Comparison of ENCODE assay signal across 1 cellular context in the genomic region with DNA sequence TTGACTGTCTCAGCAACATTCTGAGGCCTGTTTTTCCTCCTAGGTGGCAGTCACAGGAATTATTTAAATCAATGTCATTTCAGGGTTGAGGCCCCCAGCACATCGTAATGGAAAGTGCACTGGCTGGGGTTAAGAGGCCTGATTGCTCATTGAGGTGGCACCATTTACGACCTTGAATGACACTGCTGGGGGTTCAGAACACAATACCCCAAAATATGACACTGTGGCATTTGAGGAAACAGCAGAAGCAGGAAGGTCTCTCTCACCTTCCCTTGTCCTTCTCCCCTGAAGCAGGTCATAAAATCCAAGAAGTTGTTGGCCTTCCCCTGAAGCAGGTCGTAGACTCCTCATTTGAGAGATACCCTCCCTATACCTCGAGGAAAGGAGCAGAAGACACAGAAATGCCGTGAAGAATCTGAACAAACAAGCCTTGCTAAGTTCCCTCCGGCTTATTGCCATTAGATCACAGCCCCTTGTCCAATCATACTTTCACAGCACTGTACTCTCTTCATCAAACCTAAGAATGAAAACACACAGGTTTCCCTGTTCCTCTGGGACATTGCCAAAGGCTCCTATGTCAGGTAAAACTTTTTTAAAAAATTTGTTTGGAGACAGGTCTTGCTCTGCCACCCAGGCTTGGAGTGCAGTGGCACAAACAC.
A peak's percentile ranks its signal among the peaks of the same experiment; 100 is the strongest.
TF ChIP-seq lines count a peak whose summit lies in the region.

No MANE protein-coding gene starts in this region.

TF ChIP-seq in GM12878, 131 proteins besides CTCF, POLR2A, EP300 and RAD21 (continued from another document and continues in another):
- no peak; the same call in 1 of the 2 replicates for TF ChIP-seq ATF7 (IDR thresholded peaks at IDR 0.05; ENCODE audit: low read depth)
- TF ChIP-seq SIN3A (IDR thresholded peaks at IDR 0.05; ENCODE audit: low read depth, low read length) = no peak
- no peak for TF ChIP-seq CEBPB (IDR thresholded peaks at IDR 0.05; ENCODE audit: borderline replicate concordance in 1 of 2, low read depth in 2 of 2, low read length in 2 of 2)
- no peak for TF ChIP-seq E2F4 (IDR thresholded peaks at IDR 0.05; ENCODE audit: low read depth, low read length)
- TF ChIP-seq, protein P1, sequence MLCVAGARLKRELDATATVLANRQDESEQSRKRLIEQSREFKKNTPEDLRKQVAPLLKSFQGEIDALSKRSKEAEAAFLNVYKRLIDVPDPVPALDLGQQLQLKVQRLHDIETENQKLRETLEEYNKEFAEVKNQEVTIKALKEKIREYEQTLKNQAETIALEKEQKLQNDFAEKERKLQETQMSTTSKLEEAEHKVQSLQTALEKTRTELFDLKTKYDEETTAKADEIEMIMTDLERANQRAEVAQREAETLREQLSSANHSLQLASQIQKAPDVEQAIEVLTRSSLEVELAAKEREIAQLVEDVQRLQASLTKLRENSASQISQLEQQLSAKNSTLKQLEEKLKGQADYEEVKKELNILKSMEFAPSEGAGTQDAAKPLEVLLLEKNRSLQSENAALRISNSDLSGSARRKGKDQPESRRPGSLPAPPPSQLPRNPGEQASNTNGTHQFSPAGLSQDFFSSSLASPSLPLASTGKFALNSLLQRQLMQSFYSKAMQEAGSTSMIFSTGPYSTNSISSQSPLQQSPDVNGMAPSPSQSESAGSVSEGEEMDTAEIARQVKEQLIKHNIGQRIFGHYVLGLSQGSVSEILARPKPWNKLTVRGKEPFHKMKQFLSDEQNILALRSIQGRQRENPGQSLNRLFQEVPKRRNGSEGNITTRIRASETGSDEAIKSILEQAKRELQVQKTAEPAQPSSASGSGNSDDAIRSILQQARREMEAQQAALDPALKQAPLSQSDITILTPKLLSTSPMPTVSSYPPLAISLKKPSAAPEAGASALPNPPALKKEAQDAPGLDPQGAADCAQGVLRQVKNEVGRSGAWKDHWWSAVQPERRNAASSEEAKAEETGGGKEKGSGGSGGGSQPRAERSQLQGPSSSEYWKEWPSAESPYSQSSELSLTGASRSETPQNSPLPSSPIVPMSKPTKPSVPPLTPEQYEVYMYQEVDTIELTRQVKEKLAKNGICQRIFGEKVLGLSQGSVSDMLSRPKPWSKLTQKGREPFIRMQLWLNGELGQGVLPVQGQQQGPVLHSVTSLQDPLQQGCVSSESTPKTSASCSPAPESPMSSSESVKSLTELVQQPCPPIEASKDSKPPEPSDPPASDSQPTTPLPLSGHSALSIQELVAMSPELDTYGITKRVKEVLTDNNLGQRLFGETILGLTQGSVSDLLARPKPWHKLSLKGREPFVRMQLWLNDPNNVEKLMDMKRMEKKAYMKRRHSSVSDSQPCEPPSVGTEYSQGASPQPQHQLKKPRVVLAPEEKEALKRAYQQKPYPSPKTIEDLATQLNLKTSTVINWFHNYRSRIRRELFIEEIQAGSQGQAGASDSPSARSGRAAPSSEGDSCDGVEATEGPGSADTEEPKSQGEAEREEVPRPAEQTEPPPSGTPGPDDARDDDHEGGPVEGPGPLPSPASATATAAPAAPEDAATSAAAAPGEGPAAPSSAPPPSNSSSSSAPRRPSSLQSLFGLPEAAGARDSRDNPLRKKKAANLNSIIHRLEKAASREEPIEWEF (IDR thresholded peaks at IDR 0.05; ENCODE audit: insufficient replicate concordance, low read depth, low read length) = no peak
- no peak; the same call in 1 of the 2 replicates for TF ChIP-seq NR2F1 (conservative IDR thresholded peaks at IDR 0.05)
- TF ChIP-seq POLR2AphosphoS2 (IDR thresholded peaks at IDR 0.05; ENCODE audit: low read depth, low read length) = no peak
- no peak for TF ChIP-seq SREBF1 (IDR thresholded peaks at IDR 0.05; ENCODE audit: low read length)
- no peak for TF ChIP-seq ZNF217 (IDR thresholded peaks at IDR 0.05)
- TF ChIP-seq, protein P2, sequence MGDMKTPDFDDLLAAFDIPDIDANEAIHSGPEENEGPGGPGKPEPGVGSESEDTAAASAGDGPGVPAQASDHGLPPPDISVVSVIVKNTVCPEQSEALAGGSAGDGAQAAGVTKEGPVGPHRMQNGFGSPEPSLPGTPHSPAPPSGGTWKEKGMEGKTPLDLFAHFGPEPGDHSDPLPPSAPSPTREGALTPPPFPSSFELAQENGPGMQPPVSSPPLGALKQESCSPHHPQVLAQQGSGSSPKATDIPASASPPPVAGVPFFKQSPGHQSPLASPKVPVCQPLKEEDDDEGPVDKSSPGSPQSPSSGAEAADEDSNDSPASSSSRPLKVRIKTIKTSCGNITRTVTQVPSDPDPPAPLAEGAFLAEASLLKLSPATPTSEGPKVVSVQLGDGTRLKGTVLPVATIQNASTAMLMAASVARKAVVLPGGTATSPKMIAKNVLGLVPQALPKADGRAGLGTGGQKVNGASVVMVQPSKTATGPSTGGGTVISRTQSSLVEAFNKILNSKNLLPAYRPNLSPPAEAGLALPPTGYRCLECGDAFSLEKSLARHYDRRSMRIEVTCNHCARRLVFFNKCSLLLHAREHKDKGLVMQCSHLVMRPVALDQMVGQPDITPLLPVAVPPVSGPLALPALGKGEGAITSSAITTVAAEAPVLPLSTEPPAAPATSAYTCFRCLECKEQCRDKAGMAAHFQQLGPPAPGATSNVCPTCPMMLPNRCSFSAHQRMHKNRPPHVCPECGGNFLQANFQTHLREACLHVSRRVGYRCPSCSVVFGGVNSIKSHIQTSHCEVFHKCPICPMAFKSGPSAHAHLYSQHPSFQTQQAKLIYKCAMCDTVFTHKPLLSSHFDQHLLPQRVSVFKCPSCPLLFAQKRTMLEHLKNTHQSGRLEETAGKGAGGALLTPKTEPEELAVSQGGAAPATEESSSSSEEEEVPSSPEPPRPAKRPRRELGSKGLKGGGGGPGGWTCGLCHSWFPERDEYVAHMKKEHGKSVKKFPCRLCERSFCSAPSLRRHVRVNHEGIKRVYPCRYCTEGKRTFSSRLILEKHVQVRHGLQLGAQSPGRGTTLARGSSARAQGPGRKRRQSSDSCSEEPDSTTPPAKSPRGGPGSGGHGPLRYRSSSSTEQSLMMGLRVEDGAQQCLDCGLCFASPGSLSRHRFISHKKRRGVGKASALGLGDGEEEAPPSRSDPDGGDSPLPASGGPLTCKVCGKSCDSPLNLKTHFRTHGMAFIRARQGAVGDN (IDR thresholded peaks at IDR 0.05) = peak; percentile 56; the same call in 1 of the 2 replicates
- no peak for TF ChIP-seq MAX (IDR thresholded peaks at IDR 0.05; ENCODE audit: low read depth, low read length)
- TF ChIP-seq PML (IDR thresholded peaks at IDR 0.05; ENCODE audit: low read length) = no peak
- 0 out of 2 replicates have a peak, but pooled peaks have one; percentile 12 for TF ChIP-seq HDGF (IDR thresholded peaks at IDR 0.05)
- TF ChIP-seq SMC3 (IDR thresholded peaks at IDR 0.05; ENCODE audit: borderline replicate concordance, low read length) = peak; percentile 3; the same call in 1 of the 2 replicates
- TF ChIP-seq SMARCA5 (IDR thresholded peaks at IDR 0.05) = no peak
- TF ChIP-seq SMAD1 (IDR thresholded peaks at IDR 0.05; ENCODE audit: low read depth, partially characterized antibody) = no peak
- no peak for TF ChIP-seq NR2C1 (IDR thresholded peaks at IDR 0.05)
- TF ChIP-seq CREM (IDR thresholded peaks at IDR 0.05; ENCODE audit: low read depth) = no peak
- TF ChIP-seq NRF1 (conservative IDR thresholded peaks at IDR 0.05; ENCODE audit: low read depth, low read length) = no peak
- TF ChIP-seq, protein P3, sequence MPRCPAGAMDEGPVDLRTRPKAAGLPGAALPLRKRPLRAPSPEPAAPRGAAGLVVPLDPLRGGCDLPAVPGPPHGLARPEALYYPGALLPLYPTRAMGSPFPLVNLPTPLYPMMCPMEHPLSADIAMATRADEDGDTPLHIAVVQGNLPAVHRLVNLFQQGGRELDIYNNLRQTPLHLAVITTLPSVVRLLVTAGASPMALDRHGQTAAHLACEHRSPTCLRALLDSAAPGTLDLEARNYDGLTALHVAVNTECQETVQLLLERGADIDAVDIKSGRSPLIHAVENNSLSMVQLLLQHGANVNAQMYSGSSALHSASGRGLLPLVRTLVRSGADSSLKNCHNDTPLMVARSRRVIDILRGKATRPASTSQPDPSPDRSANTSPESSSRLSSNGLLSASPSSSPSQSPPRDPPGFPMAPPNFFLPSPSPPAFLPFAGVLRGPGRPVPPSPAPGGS (IDR thresholded peaks at IDR 0.05; ENCODE audit: borderline replicate concordance, insufficient read depth, low read depth, low read length, poor library complexity, severe bottlenecking) = no peak
- 0 out of 4 replicates have a peak, but pooled peaks of 1 of the 2 experiments have one; percentile 5 for TF ChIP-seq IKZF2 (IDR thresholded peaks at IDR 0.05)
- no peak for TF ChIP-seq BMI1 (IDR thresholded peaks at IDR 0.05; ENCODE audit: borderline replicate concordance)
- TF ChIP-seq CBFB (IDR thresholded peaks at IDR 0.05; ENCODE audit: low read depth) = no peak
- 0 out of 2 replicates have a peak, but pooled peaks have one; percentile 40 for TF ChIP-seq ZBED1 (IDR thresholded peaks at IDR 0.05; ENCODE audit: borderline replicate concordance)
- no peak for TF ChIP-seq RB1 (IDR thresholded peaks at IDR 0.05; ENCODE audit: borderline replicate concordance)
- TF ChIP-seq, protein P4, sequence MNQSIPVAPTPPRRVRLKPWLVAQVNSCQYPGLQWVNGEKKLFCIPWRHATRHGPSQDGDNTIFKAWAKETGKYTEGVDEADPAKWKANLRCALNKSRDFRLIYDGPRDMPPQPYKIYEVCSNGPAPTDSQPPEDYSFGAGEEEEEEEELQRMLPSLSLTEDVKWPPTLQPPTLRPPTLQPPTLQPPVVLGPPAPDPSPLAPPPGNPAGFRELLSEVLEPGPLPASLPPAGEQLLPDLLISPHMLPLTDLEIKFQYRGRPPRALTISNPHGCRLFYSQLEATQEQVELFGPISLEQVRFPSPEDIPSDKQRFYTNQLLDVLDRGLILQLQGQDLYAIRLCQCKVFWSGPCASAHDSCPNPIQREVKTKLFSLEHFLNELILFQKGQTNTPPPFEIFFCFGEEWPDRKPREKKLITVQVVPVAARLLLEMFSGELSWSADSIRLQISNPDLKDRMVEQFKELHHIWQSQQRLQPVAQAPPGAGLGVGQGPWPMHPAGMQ (IDR thresholded peaks at IDR 0.05; ENCODE audit: borderline replicate concordance) = no peak
- no peak for TF ChIP-seq HDAC2 (IDR thresholded peaks at IDR 0.05)
- TF ChIP-seq MYB (IDR thresholded peaks at IDR 0.05; ENCODE audit: borderline replicate concordance, low read depth, low read length) = no peak
- TF ChIP-seq, protein P5, sequence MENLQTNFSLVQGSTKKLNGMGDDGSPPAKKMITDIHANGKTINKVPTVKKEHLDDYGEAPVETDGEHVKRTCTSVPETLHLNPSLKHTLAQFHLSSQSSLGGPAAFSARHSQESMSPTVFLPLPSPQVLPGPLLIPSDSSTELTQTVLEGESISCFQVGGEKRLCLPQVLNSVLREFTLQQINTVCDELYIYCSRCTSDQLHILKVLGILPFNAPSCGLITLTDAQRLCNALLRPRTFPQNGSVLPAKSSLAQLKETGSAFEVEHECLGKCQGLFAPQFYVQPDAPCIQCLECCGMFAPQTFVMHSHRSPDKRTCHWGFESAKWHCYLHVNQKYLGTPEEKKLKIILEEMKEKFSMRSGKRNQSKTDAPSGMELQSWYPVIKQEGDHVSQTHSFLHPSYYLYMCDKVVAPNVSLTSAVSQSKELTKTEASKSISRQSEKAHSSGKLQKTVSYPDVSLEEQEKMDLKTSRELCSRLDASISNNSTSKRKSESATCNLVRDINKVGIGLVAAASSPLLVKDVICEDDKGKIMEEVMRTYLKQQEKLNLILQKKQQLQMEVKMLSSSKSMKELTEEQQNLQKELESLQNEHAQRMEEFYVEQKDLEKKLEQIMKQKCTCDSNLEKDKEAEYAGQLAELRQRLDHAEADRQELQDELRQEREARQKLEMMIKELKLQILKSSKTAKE (IDR thresholded peaks at IDR 0.05; ENCODE audit: low read depth, poor library complexity, severe bottlenecking) = no peak
- TF ChIP-seq, protein P6, sequence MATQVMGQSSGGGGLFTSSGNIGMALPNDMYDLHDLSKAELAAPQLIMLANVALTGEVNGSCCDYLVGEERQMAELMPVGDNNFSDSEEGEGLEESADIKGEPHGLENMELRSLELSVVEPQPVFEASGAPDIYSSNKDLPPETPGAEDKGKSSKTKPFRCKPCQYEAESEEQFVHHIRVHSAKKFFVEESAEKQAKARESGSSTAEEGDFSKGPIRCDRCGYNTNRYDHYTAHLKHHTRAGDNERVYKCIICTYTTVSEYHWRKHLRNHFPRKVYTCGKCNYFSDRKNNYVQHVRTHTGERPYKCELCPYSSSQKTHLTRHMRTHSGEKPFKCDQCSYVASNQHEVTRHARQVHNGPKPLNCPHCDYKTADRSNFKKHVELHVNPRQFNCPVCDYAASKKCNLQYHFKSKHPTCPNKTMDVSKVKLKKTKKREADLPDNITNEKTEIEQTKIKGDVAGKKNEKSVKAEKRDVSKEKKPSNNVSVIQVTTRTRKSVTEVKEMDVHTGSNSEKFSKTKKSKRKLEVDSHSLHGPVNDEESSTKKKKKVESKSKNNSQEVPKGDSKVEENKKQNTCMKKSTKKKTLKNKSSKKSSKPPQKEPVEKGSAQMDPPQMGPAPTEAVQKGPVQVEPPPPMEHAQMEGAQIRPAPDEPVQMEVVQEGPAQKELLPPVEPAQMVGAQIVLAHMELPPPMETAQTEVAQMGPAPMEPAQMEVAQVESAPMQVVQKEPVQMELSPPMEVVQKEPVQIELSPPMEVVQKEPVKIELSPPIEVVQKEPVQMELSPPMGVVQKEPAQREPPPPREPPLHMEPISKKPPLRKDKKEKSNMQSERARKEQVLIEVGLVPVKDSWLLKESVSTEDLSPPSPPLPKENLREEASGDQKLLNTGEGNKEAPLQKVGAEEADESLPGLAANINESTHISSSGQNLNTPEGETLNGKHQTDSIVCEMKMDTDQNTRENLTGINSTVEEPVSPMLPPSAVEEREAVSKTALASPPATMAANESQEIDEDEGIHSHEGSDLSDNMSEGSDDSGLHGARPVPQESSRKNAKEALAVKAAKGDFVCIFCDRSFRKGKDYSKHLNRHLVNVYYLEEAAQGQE (IDR thresholded peaks at IDR 0.05; ENCODE audit: low read depth, low read length) = no peak
- TF ChIP-seq GABPA (IDR thresholded peaks at IDR 0.05; ENCODE audit: low read depth) = no peak
- no peak for TF ChIP-seq HSF1 (IDR thresholded peaks at IDR 0.05; ENCODE audit: low read depth, low read length)
- TF ChIP-seq RUNX3 (IDR thresholded peaks at IDR 0.05; ENCODE audit: low read length) = no peak
- 0 out of 2 replicates have a peak, but pooled peaks have one; percentile 12 for TF ChIP-seq CHD1 (IDR thresholded peaks at IDR 0.05; ENCODE audit: low read depth, low read length)
- TF ChIP-seq ASH2L (IDR thresholded peaks at IDR 0.05; ENCODE audit: borderline replicate concordance, low read depth) = no peak
